Comparison of ENCODE assay signal across 2 cellular contexts in the genomic region with DNA sequence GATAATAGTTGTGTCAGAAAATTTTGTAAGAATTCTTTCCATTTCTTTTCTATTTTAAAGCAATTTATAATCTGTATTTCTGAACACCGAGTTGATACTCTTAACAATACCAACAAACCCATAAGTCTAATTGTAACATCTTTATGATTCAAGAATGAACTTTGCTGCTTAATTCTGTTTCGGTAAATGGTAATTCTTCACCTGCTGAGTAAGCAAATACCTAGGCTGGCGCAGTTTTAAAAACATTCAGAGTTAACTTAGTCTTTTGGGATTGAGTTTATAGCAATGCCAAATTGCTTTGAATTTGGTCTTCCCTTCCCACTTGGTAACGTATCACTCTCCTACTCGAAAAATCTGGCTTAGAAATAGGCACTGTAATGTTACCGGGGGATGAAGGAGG.
A peak's percentile ranks its signal among the peaks of the same experiment; 100 is the strongest.
TF ChIP-seq lines count a peak whose summit lies in the region.

No MANE protein-coding gene starts in this region.

TF ChIP-seq in HepG2, 621 proteins besides CTCF, POLR2A, EP300 and RAD21:
- TF ChIP-seq ZMAT3 (CRISPR knock-in tag; conservative IDR thresholded peaks at IDR 0.05) = no peak
- peak; percentile 60 to 75; a peak in 3 of 4 replicates for TF ChIP-seq MAFK (conservative IDR thresholded peaks at IDR 0.05 in 1 of 2, IDR thresholded peaks at IDR 0.05 in 1 of 2; ENCODE audit: low read length in 2 of 2)
- TF ChIP-seq MAFF (IDR thresholded peaks at IDR 0.05; ENCODE audit: low read depth, low read length) = peak; percentile 58

TF ChIP-seq in K562, 482 proteins besides CTCF, POLR2A, EP300 and RAD21:
- no peak for TF ChIP-seq MYBL2 (IDR thresholded peaks at IDR 0.05; ENCODE audit: low read depth)
- no peak for TF ChIP-seq MYBL2 (CRISPR knock-in tag; IDR thresholded peaks at IDR 0.05; ENCODE audit: borderline replicate concordance)
- TF ChIP-seq KAT8 (IDR thresholded peaks at IDR 0.05; ENCODE audit: low read depth) = no peak
- TF ChIP-seq FUS (optimal IDR thresholded peaks at IDR 0.05; ENCODE audit: low read depth, low read length) = no peak
- TF ChIP-seq ZNF316 (IDR thresholded peaks at IDR 0.05) = peak; percentile 23; the same call in 1 of the 2 replicates
- no peak for TF ChIP-seq ZMIZ1 (IDR thresholded peaks at IDR 0.05; ENCODE audit: low read depth in 2 of 2, low read length in 2 of 2)
- no peak for TF ChIP-seq PHF20 (IDR thresholded peaks at IDR 0.05; ENCODE audit: partially characterized antibody)
- no peak for TF ChIP-seq DNMT1 (IDR thresholded peaks at IDR 0.05)
- no peak for TF ChIP-seq RBM22 (IDR thresholded peaks at IDR 0.05; ENCODE audit: low read depth, low read length, poor library complexity, severe bottlenecking)
- no peak for TF ChIP-seq POLR2AphosphoS5 (IDR thresholded peaks at IDR 0.05; ENCODE audit: control insufficient read depth, insufficient read depth, low read depth, low read length)
